ENCODE assay signal across 2 cellular contexts in genomic region chr19:3448616-3449334, GRCh38.
TF ChIP-seq lines count a peak whose summit lies in the region.

No MANE protein-coding gene starts in this region.

TF ChIP-seq in HepG2, 621 proteins besides CTCF, POLR2A, EP300 and RAD21:
- TF ChIP-seq ZNF629 (CRISPR knock-in tag; conservative IDR thresholded peaks at IDR 0.05) (peak; percentile 84), SAP130 (CRISPR knock-in tag; IDR thresholded peaks at IDR 0.05; ENCODE audit: low read depth) (no peak)

TF ChIP-seq in H1, 55 proteins besides CTCF, POLR2A, EP300 and RAD21:
- TF ChIP-seq KDM4A (IDR thresholded peaks at IDR 0.05; ENCODE audit: low read depth, low read length, severe bottlenecking) (no peak), KDM1A (IDR thresholded peaks at IDR 0.05; ENCODE audit: borderline replicate concordance, low read length) (0 out of 2 replicates have a peak, but pooled peaks have one; percentile 63)
